27 cellular contexts compared by ENCODE assay signal in genomic region chr17:63973247-63973646, GRCh38. TPM values are rescaled to one million over a fixed set of nuclear protein-coding genes. Genes with fewer than 3 reads are reported as not detected.
DNase-seq lines count a peak whose midpoint lies in the region; ATAC-seq, FAIRE-seq and TF ChIP-seq lines count a peak whose summit lies in the region.
"Had no signal": no experiment of that assay in that cellular context is flagged by ENCODE, and none has a peak within 500 bp of the region (broad histone marks: within the 10 kb centered on the region; RNA-seq: fewer than 3 reads in every experiment).

No MANE protein-coding gene starts in this region.

- TF ChIP-seq POLR2A in K562 (conservative IDR thresholded peaks at IDR 0.05) (no peak), gastrocnemius medialis (IDR thresholded peaks at IDR 0.05) (no peak)

- no peaks in the 10 kb centered on the region for H3K36me3 Mint-ChIP-seq in activated CD8-positive, alpha-beta T cell treated with anti-CD3 and anti-CD28 coated beads, Interleukin-2, amount 10 ng/mL, durations not matched to agents 7 days and 5 days (ENCODE audit: low read depth)
- H3K36me3 Mint-ChIP-seq in activated CD8-positive, alpha-beta T cell treated with anti-CD3 and anti-CD28 coated beads for 36 hours (ENCODE audit: low read depth): no peaks in the 10 kb centered on the region
- H3K36me3 Mint-ChIP-seq: CD8-positive, alpha-beta memory T cell had no signal

- H3K4me1 ChIP-seq in HEK293 (ENCODE audit: control insufficient read depth, insufficient read depth, low read length) (no peaks in the 10 kb centered on the region), K562 (replicated peaks in 1 of 2; ENCODE audit: control insufficient read depth in 2 of 2, insufficient read depth in 2 of 2, low read length in 2 of 2) (peaks cover 6 to 19% of the 10 kb centered on the region in 2 experiments; a peak in 4 of 5 replicates), gastrocnemius medialis (peaks cover 57 to 58% of the 10 kb centered on the region in 2 donors), colonic mucosa (no peaks in the 10 kb centered on the region)

- H3K36me3 ChIP-seq in HEK293 (ENCODE audit: control insufficient read depth in 2 of 2, insufficient read depth in 1 of 2, low read length in 2 of 2): no peaks in the 10 kb centered on the region
- no peaks in the 10 kb centered on the region for H3K36me3 ChIP-seq in K562 (ENCODE audit: control insufficient read depth, insufficient read depth, low read length)
- peaks cover 0 to 35% of the 10 kb centered on the region in 2 donors for H3K36me3 ChIP-seq in gastrocnemius medialis
- H3K36me3 ChIP-seq in colonic mucosa: no peaks in the 10 kb centered on the region
- H3K36me3 ChIP-seq: MG63, SJSA1 had no signal

- ATAC-seq in activated CD8-positive, alpha-beta T cell treated with anti-CD3 and anti-CD28 coated beads, Interleukin-2, amount 10 ng/mL, durations not matched to agents 7 days and 5 days: no peak
- no peak for ATAC-seq in activated CD8-positive, alpha-beta T cell treated with anti-CD3 and anti-CD28 coated beads for 36 hours
- no peak for ATAC-seq in K562
- no peak for ATAC-seq in gastrocnemius medialis
- no peak for ATAC-seq in esophagus mucosa

- no peaks in the 10 kb centered on the region for H3K79me2 ChIP-seq in K562 (ENCODE audit: control insufficient read depth, insufficient read depth, low read length)

- H3K4me1 Mint-ChIP-seq in activated CD8-positive, alpha-beta T cell treated with anti-CD3 and anti-CD28 coated beads, Interleukin-2, amount 10 ng/mL, durations not matched to agents 7 days and 5 days (ENCODE audit: low read depth): peaks cover 10% of the 10 kb centered on the region
- peaks cover 19% of the 10 kb centered on the region for H3K4me1 Mint-ChIP-seq in activated CD8-positive, alpha-beta T cell treated with anti-CD3 and anti-CD28 coated beads for 36 hours (ENCODE audit: low read depth)

- no peak overlapping the region for H3K4me3 Mint-ChIP-seq in activated CD8-positive, alpha-beta T cell treated with anti-CD3 and anti-CD28 coated beads, Interleukin-2, amount 10 ng/mL, durations not matched to agents 7 days and 5 days
- H3K4me3 Mint-ChIP-seq in activated CD8-positive, alpha-beta T cell treated with anti-CD3 and anti-CD28 coated beads for 36 hours: no peak overlapping the region
- H3K4me3 Mint-ChIP-seq: CD8-positive, alpha-beta memory T cell; HFFc6 had no signal

- no peak for DNase-seq in activated CD8-positive, alpha-beta T cell treated with anti-CD3 and anti-CD28 coated beads, Interleukin-2, amount 10 ng/mL, durations not matched to agents 7 days and 5 days
- DNase-seq in activated CD8-positive, alpha-beta T cell treated with anti-CD3 and anti-CD28 coated beads for 36 hours: no peak
- no peak for DNase-seq in K562 (ENCODE audit: extremely low read depth in 1 of 4, low spot score in 3 of 4)
- no peak for DNase-seq in gastrocnemius medialis
- DNase-seq in colonic mucosa: no peak
- DNase-seq in NCI-H510A treated with DMSO at 0.1 percent for 48 hours (lab: John Stamatoyannopoulos, UW): no peak
- DNase-seq: C1 segment of cervical spinal cord; Calu3; CD8-positive, alpha-beta memory T cell; DMS153; HFFc6; MG63; NCI-H1048; NCI-H1417 treated with DMSO at 0.1 percent for 48 hours; NCI-H1930; NCI-H226; NCI-H524; NCI-H82 had no signal

- no peak for TF ChIP-seq EP300 in K562 (IDR thresholded peaks at IDR 0.05; ENCODE audit: low read length)

- H3K9me3 ChIP-seq in HEK293 (ENCODE audit: control insufficient read depth, insufficient read depth, low read depth, low read length) (no peaks in the 10 kb centered on the region), K562 (replicated peaks; ENCODE audit: control insufficient read depth, insufficient read depth, low read depth, low read length) (no peaks in the 10 kb centered on the region), gastrocnemius medialis (no peaks in the 10 kb centered on the region), colonic mucosa (no peaks in the 10 kb centered on the region)
- H3K9me3 ChIP-seq: MG63, SJSA1 had no signal

- in situ Hi-C loops in K562 (cut with MboI) (no loop called here), gastrocnemius medialis (cut with MboI; ENCODE audit: low sequenced_read_pairs in 4 of 4) (no loop called here)

- no peak overlapping the region for H3K4me3 ChIP-seq in HEK293 (ENCODE audit: low read depth, low read length)
- no peak overlapping the region for H3K4me3 ChIP-seq in K562
- H3K4me3 ChIP-seq in gastrocnemius medialis: no peak overlapping the region
- no peak overlapping the region for H3K4me3 ChIP-seq in colonic mucosa
- H3K4me3 ChIP-seq: MG63, SJSA1 had no signal

- no peak overlapping the region for H3K4me2 ChIP-seq in K562 (ENCODE audit: insufficient read depth, low read length)

- H3K27me3 ChIP-seq in K562 (ENCODE audit: control insufficient read depth in 2 of 2, insufficient read depth in 2 of 2, low read length in 2 of 2) (peaks cover 2 to 29% of the 10 kb centered on the region in 2 experiments; a peak in 3 of 5 replicates), gastrocnemius medialis (no peaks in the 10 kb centered on the region), colonic mucosa (no peaks in the 10 kb centered on the region)
- H3K27me3 ChIP-seq: MG63 had no signal

- no peaks in the 10 kb centered on the region for H3K9me3 Mint-ChIP-seq in activated CD8-positive, alpha-beta T cell treated with anti-CD3 and anti-CD28 coated beads, Interleukin-2, amount 10 ng/mL, durations not matched to agents 7 days and 5 days (ENCODE audit: insufficient read depth)
- H3K9me3 Mint-ChIP-seq in activated CD8-positive, alpha-beta T cell treated with anti-CD3 and anti-CD28 coated beads for 36 hours: no peaks in the 10 kb centered on the region
- H3K9me3 Mint-ChIP-seq: CD8-positive, alpha-beta memory T cell; HFFc6 had no signal

- BruUV-seq in K562 (replicated peaks; lab: Mats Ljungman, UMichigan): no TSS peak

- peak overlapping the region; percentile 43 for H3K27ac Mint-ChIP-seq in activated CD8-positive, alpha-beta T cell treated with anti-CD3 and anti-CD28 coated beads, Interleukin-2, amount 10 ng/mL, durations not matched to agents 7 days and 5 days
- H3K27ac Mint-ChIP-seq in activated CD8-positive, alpha-beta T cell treated with anti-CD3 and anti-CD28 coated beads for 36 hours: no peak overlapping the region
- H3K27ac Mint-ChIP-seq: CD8-positive, alpha-beta memory T cell had no signal

- H3K9me1 ChIP-seq in K562 (ENCODE audit: control insufficient read depth, insufficient read depth, low read length): no peaks in the 10 kb centered on the region

- no peak for TF ChIP-seq RAD21 in K562 (CRISPR knock-in tag; conservative IDR thresholded peaks at IDR 0.05 in 1 of 2, IDR thresholded peaks at IDR 0.05 in 1 of 2)

- no peak for TF ChIP-seq CTCF in activated CD8-positive, alpha-beta T cell treated with anti-CD3 and anti-CD28 coated beads for 36 hours (IDR thresholded peaks at IDR 0.05)
- TF ChIP-seq CTCF in HEK293 (tag by site-specific recombination; IDR thresholded peaks at IDR 0.05): no peak
- TF ChIP-seq CTCF in K562 (IDR thresholded peaks at IDR 0.05 in 2 of 3, conservative IDR thresholded peaks at IDR 0.05 in 1 of 3; ENCODE audit: insufficient read depth in 2 of 3, low read depth in 1 of 3, low read length in 3 of 3): no peak
- no peak for TF ChIP-seq CTCF in gastrocnemius medialis (IDR thresholded peaks at IDR 0.05 in 4 of 5, conservative IDR thresholded peaks at IDR 0.05 in 1 of 5)
- no peak for TF ChIP-seq CTCF in colonic mucosa (IDR thresholded peaks at IDR 0.05)

- POLR2A ChIA-PET in activated CD8-positive, alpha-beta T cell treated with anti-CD3 and anti-CD28 coated beads, Interleukin-2, amount 10 ng/mL, durations not matched to agents 7 days and 5 days (lab: Charles Lee): no interaction called here
- POLR2A ChIA-PET in activated CD8-positive, alpha-beta T cell treated with anti-CD3 and anti-CD28 coated beads for 36 hours (lab: Charles Lee): interaction anchor here (0.6 to 1.4 kb wide), 3 partner anchors 12 to 360 kb away, joined by 3 to 6 read pairs (median 3); no protein-coding TSS in a partner anchor
- POLR2A ChIA-PET in HEK293 (lab: Yijun Ruan, JAX): no interaction called here
- POLR2A ChIA-PET in K562 (lab: Yijun Ruan, JAX): interaction anchor here (1.2 kb wide), 1 partner anchor 10 kb away, joined by 5 read pairs; no protein-coding TSS in a partner anchor

- intact Hi-C loops in activated CD8-positive, alpha-beta T cell treated with anti-CD3 and anti-CD28 coated beads for 36 hours (cut with micrococcal nuclease): no loop called here
- intact Hi-C loops in K562 (cut with micrococcal nuclease): no loop called here
- intact Hi-C loops in gastrocnemius medialis (cut with DNase I; ENCODE audit: low total_unique reads): no loop called here
- intact Hi-C loops in colonic mucosa (cut with DNase I): no loop called here

- CTCF ChIA-PET in activated CD8-positive, alpha-beta T cell treated with anti-CD3 and anti-CD28 coated beads, Interleukin-2, amount 10 ng/mL, durations not matched to agents 7 days and 5 days (lab: Charles Lee): interaction anchor here (5.4 kb wide), 1 partner anchor 17 kb away, joined by 20 read pairs; no protein-coding TSS in a partner anchor
- CTCF ChIA-PET in activated CD8-positive, alpha-beta T cell treated with anti-CD3 and anti-CD28 coated beads for 36 hours (lab: Charles Lee): interaction anchor here (1.0 kb wide), 1 partner anchor 70 kb away, joined by 3 read pairs; no protein-coding TSS in a partner anchor
- CTCF ChIA-PET in HEK293 (lab: Yijun Ruan, JAX) (no interaction called here), K562 (lab: Yijun Ruan, JAX; ENCODE audit: low intra/inter-chr PET ratio) (no interaction called here)

- 44% methylated on average over 5 of the region's 6 CpGs for WGBS in K562 (ENCODE audit: insufficient coverage, low coverage, missing lambda C conversion rate)

- no peak for FAIRE-seq in K562 (lab: Jason Lieb, UNC)
- FAIRE-seq: GM12892, H54, RCC 7860 had no signal

- H4K20me1 ChIP-seq in K562 (replicated peaks; ENCODE audit: control insufficient read depth, insufficient read depth, low read length): no peaks in the 10 kb centered on the region

- no peak overlapping the region for H3K27ac ChIP-seq in HEK293 (ENCODE audit: extremely low read depth, low read depth, low read length)
- H3K27ac ChIP-seq in K562 (ENCODE audit: extremely low read depth, low read depth, low read length): no peak overlapping the region
- H3K27ac ChIP-seq in gastrocnemius medialis: peak overlapping the region; percentile 98 to 100 (median 99)
- no peak overlapping the region for H3K27ac ChIP-seq in colonic mucosa
- H3K27ac ChIP-seq: 22Rv1, SJSA1 had no signal

- no peak overlapping the region for H2AFZ ChIP-seq in K562 (ENCODE audit: low read depth, low read length)

- H3K9ac ChIP-seq in K562 (ENCODE audit: insufficient read depth in 1 of 2, low read depth in 2 of 2, low read length in 2 of 2) (no peak overlapping the region), colonic mucosa (ENCODE audit: low read depth in 2 of 2, low read length in 2 of 2) (no peak overlapping the region)

- H3K27me3 Mint-ChIP-seq in activated CD8-positive, alpha-beta T cell treated with anti-CD3 and anti-CD28 coated beads, Interleukin-2, amount 10 ng/mL, durations not matched to agents 7 days and 5 days (ENCODE audit: low read depth): peaks cover 22% of the 10 kb centered on the region
- no peaks in the 10 kb centered on the region for H3K27me3 Mint-ChIP-seq in activated CD8-positive, alpha-beta T cell treated with anti-CD3 and anti-CD28 coated beads for 36 hours

RNA-seq across cellular contexts. Expression of gene SCN4A, which starts 0.5 kb away (rescaled TPM):
- total RNA-seq in activated CD8-positive, alpha-beta T cell treated with anti-CD3 and anti-CD28 coated beads, Interleukin-2, amount 10 ng/mL, durations not matched to agents 7 days and 5 days: not detected
- under 1 TPM; 0.20 to 0.23 TPM for total RNA-seq in activated CD8-positive, alpha-beta T cell treated with anti-CD3 and anti-CD28 coated beads for 36 hours
- total RNA-seq in K562 (2011; cell fraction: chromatin; rRNA removed; ENCODE audit: low replicate concordance): 2.2 and 9.7 TPM in 2 replicates
- 4.7 and 5.7 TPM in 2 replicates for total RNA-seq in K562 (2011; cell fraction: nucleolus; rRNA removed)
- 2.8 and 3.1 TPM in 2 replicates for total RNA-seq in K562 (2011; cell fraction: nucleoplasm; rRNA removed)
- total RNA-seq in K562 (2014; rRNA removed) (1.6 and 1.8 TPM in 2 replicates), K562 (2014; rRNA removed; fragmentation: Illumina TruSeq; extraction: Trizol) (0.73 and 1.4 TPM in 2 replicates), K562 (2015; rRNA removed; fragmentation: Illumina TruSeq; extraction: Trizol) (0.08 and 0.29 TPM in 2 replicates), K562 (2021) (1.1 and 1.4 TPM in 2 replicates), gastrocnemius medialis (100 to 1,000 TPM in 1 of 4 donors, 10 to 100 TPM in 3; 45.3 to 107 (median 69.1) TPM), colonic mucosa (under 1 TPM; 0.07 to 0.27 TPM), esophagus mucosa (0.12 TPM)
- polyA plus RNA-seq in K562 (2011; rRNA removed) (0.50 and 0.60 TPM in 2 replicates), K562 (2014; fragmentation: Illumina TruSeq; extraction: Trizol) (1.9 and 4.6 TPM in 2 replicates), K562 (2014; fragmentation: Nextera tagmentation; extraction: Ambion mirVana) (1 to 10 TPM; 1.7 to 2.6 TPM), K562 (2014; rRNA removed) (0.54 and 2.1 TPM in 2 replicates)
- polyA plus RNA-seq in K562 (2011; cell fraction: cytosol; rRNA removed): 0.21 and 0.37 TPM in 2 replicates
- polyA plus RNA-seq in K562 (2011; cell fraction: nucleus; rRNA removed): 0.91 and 1.9 TPM in 2 replicates
- 0.78 and 3.2 TPM in 2 replicates for polyA plus RNA-seq in K562 (2012)
- polyA minus RNA-seq in K562 (2011; rRNA and poly(A)+ RNA removed): 1.5 and 2.6 TPM in 2 replicates
- polyA minus RNA-seq in K562 (2011; cell fraction: cytosol; rRNA and poly(A)+ RNA removed): not detected in 2 replicates
- 3.4 and 4.6 TPM in 2 replicates for polyA minus RNA-seq in K562 (2011; cell fraction: nucleus; rRNA and poly(A)+ RNA removed)
- total RNA-seq: Calu3, G401, HFFc6, SJSA1 had no signal
- polyA plus RNA-seq: CD8-positive, alpha-beta memory T cell had no signal

RNA-seq across cellular contexts. Expression of gene PRR29, which starts 24.9 kb away (rescaled TPM):
- 1 to 10 TPM in 1 of 2 experiments, under 1 TPM in 1; 0.97 to 1.3 TPM for total RNA-seq in activated CD8-positive, alpha-beta T cell treated with anti-CD3 and anti-CD28 coated beads, Interleukin-2, amount 10 ng/mL, durations not matched to agents 7 days and 5 days
- total RNA-seq in activated CD8-positive, alpha-beta T cell treated with anti-CD3 and anti-CD28 coated beads for 36 hours: 1 to 10 TPM in 1 of 2 experiments, under 1 TPM in 1; 0.74 to 2.5 TPM
- 0.42 and 1.0 TPM in 2 replicates for total RNA-seq in K562 (2011; cell fraction: chromatin; rRNA removed; ENCODE audit: low replicate concordance)
- total RNA-seq in K562 (2011; cell fraction: nucleolus; rRNA removed): 0.26 and 0.67 TPM in 2 replicates
- total RNA-seq in K562 (2011; cell fraction: nucleoplasm; rRNA removed): 0.22 TPM in 1 of 2 replicates, not detected in the other
- total RNA-seq in K562 (2014; rRNA removed) (not detected in 2 replicates), K562 (2014; rRNA removed; fragmentation: Illumina TruSeq; extraction: Trizol) (not detected in 2 replicates), K562 (2015; rRNA removed; fragmentation: Illumina TruSeq; extraction: Trizol) (not detected in 2 replicates), K562 (2021) (0.04 TPM in 1 of 2 replicates, not detected in the other), gastrocnemius medialis (under 1 TPM in 1 of 4 donors, not detected in 3; 0.13 TPM), colonic mucosa (under 1 TPM in 1 of 2 donors, not detected in 1; 0.16 TPM), esophagus mucosa (not detected)
- polyA plus RNA-seq in K562 (2011; rRNA removed) (not detected in 2 replicates), K562 (2014; fragmentation: Illumina TruSeq; extraction: Trizol) (0.10 and 0.18 TPM in 2 replicates), K562 (2014; fragmentation: Nextera tagmentation; extraction: Ambion mirVana) (under 1 TPM; 0.08 to 0.20 TPM), K562 (2014; rRNA removed) (0.11 and 0.58 TPM in 2 replicates)
- polyA plus RNA-seq in K562 (2011; cell fraction: cytosol; rRNA removed): 0.12 TPM in 1 of 2 replicates, not detected in the other
- polyA plus RNA-seq in K562 (2011; cell fraction: nucleus; rRNA removed): 0.18 and 0.55 TPM in 2 replicates
- polyA plus RNA-seq in K562 (2012): 2.3 and 2.6 TPM in 2 replicates
- not detected in 2 replicates for polyA minus RNA-seq in K562 (2011; rRNA and poly(A)+ RNA removed)
- polyA minus RNA-seq in K562 (2011; cell fraction: cytosol; rRNA and poly(A)+ RNA removed): not detected in 2 replicates
- 0.27 and 0.44 TPM in 2 replicates for polyA minus RNA-seq in K562 (2011; cell fraction: nucleus; rRNA and poly(A)+ RNA removed)
- total RNA-seq: LHCN-M2 had no signal

RNA-seq across cellular contexts. Expression of gene CD79B, which starts 41.1 kb away (rescaled TPM):
- total RNA-seq in activated CD8-positive, alpha-beta T cell treated with anti-CD3 and anti-CD28 coated beads, Interleukin-2, amount 10 ng/mL, durations not matched to agents 7 days and 5 days: 10 to 100 TPM; 21.7 to 22.5 TPM
- total RNA-seq in activated CD8-positive, alpha-beta T cell treated with anti-CD3 and anti-CD28 coated beads for 36 hours: 10 to 100 TPM; 28.4 to 31.6 TPM
- not detected in 2 replicates for total RNA-seq in K562 (2011; cell fraction: chromatin; rRNA removed; ENCODE audit: low replicate concordance)
- total RNA-seq in K562 (2011; cell fraction: nucleolus; rRNA removed): not detected in 2 replicates
- total RNA-seq in K562 (2011; cell fraction: nucleoplasm; rRNA removed): 0.59 TPM in 1 of 2 replicates, not detected in the other
- total RNA-seq in K562 (2014; rRNA removed): not detected in 2 replicates
- 0.44 TPM in 1 of 2 replicates, not detected in the other for total RNA-seq in K562 (2014; rRNA removed; fragmentation: Illumina TruSeq; extraction: Trizol)
- total RNA-seq in K562 (2015; rRNA removed; fragmentation: Illumina TruSeq; extraction: Trizol): not detected in 2 replicates
- total RNA-seq in K562 (2021): 0.38 and 0.62 TPM in 2 replicates
- 0.34 and 0.50 TPM in 2 replicates for polyA plus RNA-seq in K562 (2011; rRNA removed)
- 0.36 and 0.80 TPM in 2 replicates for polyA plus RNA-seq in K562 (2011; cell fraction: cytosol; rRNA removed)
- polyA plus RNA-seq in K562 (2011; cell fraction: nucleus; rRNA removed): 0.38 and 0.46 TPM in 2 replicates
- 0.86 and 0.99 TPM in 2 replicates for polyA plus RNA-seq in K562 (2012)
- 0.12 and 0.39 TPM in 2 replicates for polyA plus RNA-seq in K562 (2014; fragmentation: Illumina TruSeq; extraction: Trizol)
- under 1 TPM; 0.15 to 0.18 TPM for polyA plus RNA-seq in K562 (2014; fragmentation: Nextera tagmentation; extraction: Ambion mirVana)
- 0.57 TPM in 1 of 2 replicates, not detected in the other for polyA plus RNA-seq in K562 (2014; rRNA removed)
- polyA minus RNA-seq in K562 (2011; rRNA and poly(A)+ RNA removed): not detected in 2 replicates
- polyA minus RNA-seq in K562 (2011; cell fraction: cytosol; rRNA and poly(A)+ RNA removed): not detected in 2 replicates
- not detected in 2 replicates for polyA minus RNA-seq in K562 (2011; cell fraction: nucleus; rRNA and poly(A)+ RNA removed)
- 1 to 10 TPM; 2.2 to 5.1 (median 3.3) TPM for total RNA-seq in gastrocnemius medialis
- 1 to 10 TPM; 1.5 to 1.7 TPM for total RNA-seq in colonic mucosa
- total RNA-seq in esophagus mucosa: 1.9 TPM
- total RNA-seq: Calu3, LHCN-M2, SJSA1 had no signal

RNA-seq across cellular contexts. Expression of gene ICAM2, which starts 47.2 kb away (rescaled TPM):
- 10 to 100 TPM; 48.4 to 51.3 TPM for total RNA-seq in activated CD8-positive, alpha-beta T cell treated with anti-CD3 and anti-CD28 coated beads, Interleukin-2, amount 10 ng/mL, durations not matched to agents 7 days and 5 days
- 10 to 100 TPM; 53.3 to 53.7 TPM for total RNA-seq in activated CD8-positive, alpha-beta T cell treated with anti-CD3 and anti-CD28 coated beads for 36 hours
- 34.7 and 120 TPM in 2 replicates for total RNA-seq in K562 (2011; cell fraction: chromatin; rRNA removed; ENCODE audit: low replicate concordance)
- 149 and 167 TPM in 2 replicates for total RNA-seq in K562 (2011; cell fraction: nucleolus; rRNA removed)
- total RNA-seq in K562 (2011; cell fraction: nucleoplasm; rRNA removed): 100 and 105 TPM in 2 replicates
- 56.9 and 85.3 TPM in 2 replicates for total RNA-seq in K562 (2014; rRNA removed)
- 28.3 and 42.2 TPM in 2 replicates for total RNA-seq in K562 (2014; rRNA removed; fragmentation: Illumina TruSeq; extraction: Trizol)
- total RNA-seq in K562 (2015; rRNA removed; fragmentation: Illumina TruSeq; extraction: Trizol): 59.0 and 60.6 TPM in 2 replicates
- 60.6 and 65.4 TPM in 2 replicates for total RNA-seq in K562 (2021)
- polyA plus RNA-seq in K562 (2011; rRNA removed): 51.0 and 64.1 TPM in 2 replicates
- 80.3 and 166 TPM in 2 replicates for polyA plus RNA-seq in K562 (2011; cell fraction: cytosol; rRNA removed)
- 42.4 and 69.3 TPM in 2 replicates for polyA plus RNA-seq in K562 (2011; cell fraction: nucleus; rRNA removed)
- polyA plus RNA-seq in K562 (2012): 53.4 and 87.2 TPM in 2 replicates
- 89.4 and 91.6 TPM in 2 replicates for polyA plus RNA-seq in K562 (2014; fragmentation: Illumina TruSeq; extraction: Trizol)
- polyA plus RNA-seq in K562 (2014; fragmentation: Nextera tagmentation; extraction: Ambion mirVana): 10 to 100 TPM; 37.9 to 68.1 TPM
- 70.5 and 78.0 TPM in 2 replicates for polyA plus RNA-seq in K562 (2014; rRNA removed)
- 33.3 and 54.4 TPM in 2 replicates for polyA minus RNA-seq in K562 (2011; rRNA and poly(A)+ RNA removed)
- polyA minus RNA-seq in K562 (2011; cell fraction: cytosol; rRNA and poly(A)+ RNA removed): 23.3 and 26.8 TPM in 2 replicates
- 50.1 and 59.2 TPM in 2 replicates for polyA minus RNA-seq in K562 (2011; cell fraction: nucleus; rRNA and poly(A)+ RNA removed)
- 10 to 100 TPM; 39.7 to 82.4 (median 56.3) TPM for total RNA-seq in gastrocnemius medialis
- total RNA-seq in colonic mucosa: 1 to 10 TPM; 9.2 to 9.5 TPM
- 3.5 TPM for total RNA-seq in esophagus mucosa
- total RNA-seq: G401 had no signal

RNA-seq across cellular contexts. Expression of gene GH1, which starts 54.6 kb away (rescaled TPM):
- not detected for total RNA-seq in activated CD8-positive, alpha-beta T cell treated with anti-CD3 and anti-CD28 coated beads, Interleukin-2, amount 10 ng/mL, durations not matched to agents 7 days and 5 days
- not detected for total RNA-seq in activated CD8-positive, alpha-beta T cell treated with anti-CD3 and anti-CD28 coated beads for 36 hours
- total RNA-seq in K562 (2011; cell fraction: chromatin; rRNA removed; ENCODE audit: low replicate concordance): not detected in 2 replicates
- total RNA-seq in K562 (2011; cell fraction: nucleolus; rRNA removed): not detected in 2 replicates
- not detected in 2 replicates for total RNA-seq in K562 (2011; cell fraction: nucleoplasm; rRNA removed)
- total RNA-seq in K562 (2014; rRNA removed): not detected in 2 replicates
- total RNA-seq in K562 (2014; rRNA removed; fragmentation: Illumina TruSeq; extraction: Trizol): not detected in 2 replicates
- not detected in 2 replicates for total RNA-seq in K562 (2015; rRNA removed; fragmentation: Illumina TruSeq; extraction: Trizol)
- total RNA-seq in K562 (2021): not detected in 2 replicates
- polyA plus RNA-seq in K562 (2011; rRNA removed): not detected in 2 replicates
- not detected in 2 replicates for polyA plus RNA-seq in K562 (2011; cell fraction: cytosol; rRNA removed)
- polyA plus RNA-seq in K562 (2011; cell fraction: nucleus; rRNA removed): not detected in 2 replicates
- not detected in 2 replicates for polyA plus RNA-seq in K562 (2012)
- not detected in 2 replicates for polyA plus RNA-seq in K562 (2014; fragmentation: Illumina TruSeq; extraction: Trizol)
- polyA plus RNA-seq in K562 (2014; fragmentation: Nextera tagmentation; extraction: Ambion mirVana): not detected
- polyA plus RNA-seq in K562 (2014; rRNA removed): not detected in 2 replicates
- not detected in 2 replicates for polyA minus RNA-seq in K562 (2011; rRNA and poly(A)+ RNA removed)
- polyA minus RNA-seq in K562 (2011; cell fraction: cytosol; rRNA and poly(A)+ RNA removed): not detected in 2 replicates
- polyA minus RNA-seq in K562 (2011; cell fraction: nucleus; rRNA and poly(A)+ RNA removed): not detected in 2 replicates
- not detected for total RNA-seq in gastrocnemius medialis
- not detected for total RNA-seq in colonic mucosa
- not detected for total RNA-seq in esophagus mucosa
- total RNA-seq: Calu3; CD8-positive, alpha-beta memory T cell; G401; HFFc6; LHCN-M2; SJSA1 had no signal
- polyA plus RNA-seq: CD8-positive, alpha-beta memory T cell had no signal

Comparison
In these comparisons a context has a peak if more than half of its experiments do, and no peak if none do; other contexts are left out.
1. POLR2A ChIA-PET loops: an anchor here in activated CD8-positive, alpha-beta T cell treated with anti-CD3 and anti-CD28 coated beads for 36 hours (0.6 to 1.4 kb wide) and K562 (1.2 kb wide); none called in activated CD8-positive, alpha-beta T cell treated with anti-CD3 and anti-CD28 coated beads, Interleukin-2, amount 10 ng/mL, durations not matched to agents 7 days and 5 days and HEK293.
2. H3K27ac ChIP-seq: peak in gastrocnemius medialis (4 of 4); none in HEK293 (single experiment), K562 (single experiment) and colonic mucosa (single experiment).
3. RNA of gene SCN4A, which starts 0.5 kb away (total RNA-seq): 45.3 to 107 TPM in gastrocnemius medialis; 0.08 to 9.7 TPM in K562, 0.07 to 0.27 TPM in colonic mucosa, 0.20 to 0.23 TPM in activated CD8-positive, alpha-beta T cell treated with anti-CD3 and anti-CD28 coated beads for 36 hours, 0.12 TPM in esophagus mucosa (single experiment) and not detected in activated CD8-positive, alpha-beta T cell treated with anti-CD3 and anti-CD28 coated beads, Interleukin-2, amount 10 ng/mL, durations not matched to agents 7 days and 5 days; every median in the first group is over 4 times any median in the second.
4. CTCF ChIA-PET loops: an anchor here in activated CD8-positive, alpha-beta T cell treated with anti-CD3 and anti-CD28 coated beads, Interleukin-2, amount 10 ng/mL, durations not matched to agents 7 days and 5 days (5.4 kb wide) and activated CD8-positive, alpha-beta T cell treated with anti-CD3 and anti-CD28 coated beads for 36 hours (1.0 kb wide); none called in HEK293 and K562.